In the genomic region with DNA sequence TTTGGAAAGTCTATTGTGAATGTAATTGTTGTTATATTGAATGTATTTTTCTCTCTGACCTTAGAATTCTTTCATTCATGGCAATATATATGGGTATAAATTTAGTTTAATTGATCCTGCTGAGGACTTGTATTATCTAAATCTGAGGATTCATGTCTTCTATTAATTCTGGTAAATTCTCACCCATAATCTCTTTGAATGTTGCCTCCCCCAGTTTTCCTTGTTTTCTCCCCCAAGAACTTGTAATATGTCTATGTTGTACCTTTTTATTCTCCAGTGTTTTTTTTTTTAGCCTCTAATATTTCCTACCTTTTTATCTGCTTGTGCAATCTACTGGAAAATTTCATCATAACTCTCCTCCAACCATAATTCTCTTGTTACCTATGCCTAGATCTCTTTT, we compare ENCODE assay signal across 26 cellular contexts. TPM values are rescaled to one million over a fixed set of nuclear protein-coding genes. Genes with fewer than 3 reads are reported as not detected.
DNase-seq lines count a peak whose midpoint lies in the region; ATAC-seq and TF ChIP-seq lines count a peak whose summit lies in the region.
"Had no signal": no experiment of that assay in that cellular context is flagged by ENCODE, and none has a peak within 500 bp of the region (broad histone marks: within the 10 kb centered on the region; RNA-seq: fewer than 3 reads in every experiment).

No MANE protein-coding gene starts in this region.

- H3K79me2 ChIP-seq in mammary epithelial cell (ENCODE audit: insufficient read depth, low read length): no peaks in the 10 kb centered on the region

- TF ChIP-seq POLR2A in breast epithelium (IDR thresholded peaks at IDR 0.05) (no peak), body of pancreas (IDR thresholded peaks at IDR 0.05) (no peak)

- no peak for TF ChIP-seq RAD21 in Ishikawa (IDR thresholded peaks at IDR 0.05; ENCODE audit: low read depth)

- H3K27me3 ChIP-seq in mammary epithelial cell (ENCODE audit: insufficient read depth, low read length) (no peaks in the 10 kb centered on the region), breast epithelium (peaks cover 0 to 12% of the 10 kb centered on the region in 2 donors), body of pancreas (peaks cover 0 to 4% of the 10 kb centered on the region in 2 donors)

- H3K4me2 ChIP-seq in mammary epithelial cell (ENCODE audit: insufficient read depth, low read depth, low read length): no peak overlapping the region
- H3K4me2 ChIP-seq: BLaER1 had no signal

- no peaks in the 10 kb centered on the region for H3K4me1 ChIP-seq in mammary epithelial cell (ENCODE audit: insufficient read depth, low read length)
- no peaks in the 10 kb centered on the region for H3K4me1 ChIP-seq in breast epithelium
- peaks cover 5% of the 10 kb centered on the region for H3K4me1 ChIP-seq in body of pancreas
- H3K4me1 ChIP-seq: BE2C, BLaER1 had no signal

- peak overlapping the region; percentile 59 for H2AFZ ChIP-seq in mammary epithelial cell (ENCODE audit: low read depth, low read length)

- no TSS peak for BruUV-seq in mammary epithelial cell (replicated peaks; lab: Mats Ljungman, UMichigan)

- in situ Hi-C loops in mammary epithelial cell (cut with MboI; ENCODE audit: low sequenced_read_pairs in 2 of 2): no loop called here

- no peaks in the 10 kb centered on the region for H4K20me1 ChIP-seq in mammary epithelial cell (ENCODE audit: insufficient read depth, low read length)
- H4K20me1 ChIP-seq: BLaER1 had no signal

- H3K36me3 ChIP-seq in mammary epithelial cell (ENCODE audit: insufficient read depth, low read length): no peaks in the 10 kb centered on the region
- H3K36me3 ChIP-seq in breast epithelium: no peaks in the 10 kb centered on the region
- H3K36me3 ChIP-seq in body of pancreas (replicated peaks in 1 of 2; ENCODE audit: insufficient read depth in 1 of 2, low read depth in 2 of 2): no peaks in the 10 kb centered on the region
- H3K36me3 ChIP-seq: BE2C, BLaER1 had no signal

- H3K9me3 ChIP-seq in mammary epithelial cell (replicated peaks; ENCODE audit: insufficient read depth, low read length) (no peaks in the 10 kb centered on the region), breast epithelium (no peaks in the 10 kb centered on the region), body of pancreas (no peaks in the 10 kb centered on the region)
- H3K9me3 ChIP-seq: BE2C, BLaER1 had no signal

- DNase-seq in mammary epithelial cell (no peak), breast epithelium (ENCODE audit: low spot score in 2 of 2) (no peak), body of pancreas (no peak), HuH-7 (ENCODE audit: low spot score) (no peak)
- DNase-seq: ACHN; BE2C; C1 segment of cervical spinal cord; CD4-positive, alpha-beta memory T cell; CD4-positive, CD25-positive, alpha-beta regulatory T cell; CD8-positive, alpha-beta memory T cell; COR-L47; DMS 273 treated with DMSO at 0.1 percent for 48 hours; DMS153; DMS53; DMS79; DND-41; EL; GDM1 had no signal

- dilution Hi-C loops in mammary epithelial cell (cut with HindIII; ENCODE audit: low sequenced_read_pairs): no loop called here

- H3K27ac ChIP-seq in mammary epithelial cell (ENCODE audit: insufficient read depth, low read depth, low read length): no peak overlapping the region
- H3K27ac ChIP-seq in breast epithelium: no peak overlapping the region
- H3K27ac ChIP-seq in body of pancreas: no peak overlapping the region
- H3K27ac ChIP-seq: 22Rv1, BLaER1 had no signal

- H3K4me3 ChIP-seq in mammary epithelial cell (replicated peaks in 1 of 3; ENCODE audit: insufficient read depth in 1 of 3, low read depth in 2 of 3, low read length in 3 of 3) (no peak overlapping the region), breast epithelium (no peak overlapping the region), body of pancreas (no peak overlapping the region)
- H3K4me3 ChIP-seq: BLaER1, GM12878 had no signal

- no peak overlapping the region for H3K9ac ChIP-seq in mammary epithelial cell (ENCODE audit: insufficient read depth, low read length)
- H3K9ac ChIP-seq: BLaER1 had no signal

- no peak for TF ChIP-seq EP300 in Ishikawa (IDR thresholded peaks at IDR 0.05; ENCODE audit: borderline replicate concordance)

- TF ChIP-seq CTCF in mammary epithelial cell (conservative IDR thresholded peaks at IDR 0.05 in 1 of 2, IDR thresholded peaks at IDR 0.05 in 1 of 2; ENCODE audit: extremely low read depth in 1 of 2, insufficient read depth in 1 of 2, low read depth in 1 of 2, low read length in 2 of 2) (no peak), breast epithelium (IDR thresholded peaks at IDR 0.05) (no peak), body of pancreas (IDR thresholded peaks at IDR 0.05) (no peak)

- ATAC-seq in body of pancreas: no peak
- ATAC-seq: GM12878 had no signal

- intact Hi-C loops in mammary epithelial cell (cut with micrococcal nuclease) (no loop called here), breast epithelium (cut with DNase I; ENCODE audit: low total_unique reads) (no loop called here), body of pancreas (cut with DNase I) (no loop called here)

- CTCF ChIA-PET in mammary epithelial cell (lab: Charles Lee; ENCODE audit: low non-redundant PET): no interaction called here

TF ChIP-seq in Ishikawa, 13 proteins besides CTCF, POLR2A, EP300 and RAD21:
- TF ChIP-seq TEAD4 (IDR thresholded peaks at IDR 0.05) (no peak), CEBPB (IDR thresholded peaks at IDR 0.05) (0 out of 2 replicates have a peak, but pooled peaks have one; percentile 37)

RNA-seq across cellular contexts. Expression of a gene that starts 21.5 kb away (rescaled TPM):
- total RNA-seq in mammary epithelial cell (10 to 100 TPM; 10.2 to 15.7 TPM), breast epithelium (1 to 10 TPM in 1 of 3 donors, under 1 TPM in 1, not detected in 1; 0.98 to 1.0 TPM), body of pancreas (not detected)
- 9.1 TPM for polyA plus RNA-seq in mammary epithelial cell
- polyA minus RNA-seq in mammary epithelial cell: 18.3 TPM
- total RNA-seq: CD4-positive, alpha-beta memory T cell; CD4-positive, CD25-positive, alpha-beta regulatory T cell; CD8-positive, alpha-beta memory T cell; GM12878 had no signal
- polyA plus RNA-seq: AG04450; CD14-positive monocyte; CD4-positive, alpha-beta memory T cell; CD4-positive, CD25-positive, alpha-beta regulatory T cell; CD8-positive, alpha-beta memory T cell; GM12878 had no signal

RNA-seq across cellular contexts. Expression of a gene that starts 37.6 kb away (rescaled TPM):
- under 1 TPM in 1 of 2 donors, not detected in 1; under 0.01 TPM for total RNA-seq in mammary epithelial cell
- 0.05 TPM for polyA plus RNA-seq in mammary epithelial cell
- polyA minus RNA-seq in mammary epithelial cell: not detected
- total RNA-seq in breast epithelium: under 1 TPM in 1 of 3 donors, not detected in 2; 0.15 TPM
- total RNA-seq in body of pancreas: not detected
- total RNA-seq: A172; CD4-positive, alpha-beta memory T cell; CD4-positive, CD25-positive, alpha-beta regulatory T cell; CD8-positive, alpha-beta memory T cell; G401; GM12878 had no signal
- polyA plus RNA-seq: AG04450; CD14-positive monocyte; CD4-positive, alpha-beta memory T cell; CD4-positive, CD25-positive, alpha-beta regulatory T cell; CD8-positive, alpha-beta memory T cell; GM12878 had no signal

RNA-seq across cellular contexts. Expression of a gene that starts 55.8 kb away (rescaled TPM):
- 1 to 10 TPM in 1 of 2 donors, not detected in 1; 1.5 TPM for total RNA-seq in mammary epithelial cell
- 0.22 TPM for polyA plus RNA-seq in mammary epithelial cell
- not detected for polyA minus RNA-seq in mammary epithelial cell
- under 1 TPM in 1 of 3 donors, not detected in 2; 0.29 TPM for total RNA-seq in breast epithelium
- not detected for total RNA-seq in body of pancreas
- total RNA-seq: CD4-positive, alpha-beta memory T cell; CD4-positive, CD25-positive, alpha-beta regulatory T cell; CD8-positive, alpha-beta memory T cell; GM12878 had no signal
- polyA plus RNA-seq: AG04450; CD14-positive monocyte; CD4-positive, alpha-beta memory T cell; CD4-positive, CD25-positive, alpha-beta regulatory T cell; CD8-positive, alpha-beta memory T cell; GM12878 had no signal

RNA-seq across cellular contexts. Expression of a gene that starts 57.6 kb away (rescaled TPM):
- total RNA-seq in mammary epithelial cell (under 1 TPM in 1 of 2 donors, not detected in 1; 0.67 TPM), breast epithelium (1 to 10 TPM in 1 of 3 donors, under 1 TPM in 1, not detected in 1; 0.73 to 1.3 TPM), body of pancreas (not detected)
- polyA plus RNA-seq in mammary epithelial cell: 0.33 TPM
- not detected for polyA minus RNA-seq in mammary epithelial cell
- total RNA-seq: CD4-positive, alpha-beta memory T cell; CD4-positive, CD25-positive, alpha-beta regulatory T cell; CD8-positive, alpha-beta memory T cell; GM12878 had no signal
- polyA plus RNA-seq: AG04450; CD14-positive monocyte; CD4-positive, alpha-beta memory T cell; CD4-positive, CD25-positive, alpha-beta regulatory T cell; CD8-positive, alpha-beta memory T cell; GM12878 had no signal

Comparison
In these comparisons a context has a peak if more than half of its experiments do, and no peak if none do; other contexts are left out.
1. RNA of a gene that starts 21.5 kb away (total RNA-seq): 10.2 to 15.7 TPM in mammary epithelial cell; 0.98 to 1.0 TPM in breast epithelium and not detected in body of pancreas; every median in the first group is over 4 times any median in the second.